Comparison of ENCODE assay signal across 31 cellular contexts in genomic region chr1:35497571-35497970, GRCh38.
"Had no signal": no experiment of that assay in that cellular context is flagged by ENCODE, and none has a peak within 500 bp of the region (broad histone marks: within the 10 kb centered on the region; RNA-seq: fewer than 3 reads in every experiment).

No MANE protein-coding gene starts in this region.

- H3K27me3 Mint-ChIP-seq: activated naive CD8-positive, alpha-beta T cell treated with anti-CD3 and anti-CD28 coated beads for 36 hours had no signal

- H3K27ac Mint-ChIP-seq: activated naive CD4-positive, alpha-beta T cell treated with anti-CD3 and anti-CD28 coated beads for 36 hours; activated naive CD8-positive, alpha-beta T cell treated with anti-CD3 and anti-CD28 coated beads for 36 hours; nephron had no signal

- H3K4me3 Mint-ChIP-seq: activated naive CD4-positive, alpha-beta T cell treated with anti-CD3 and anti-CD28 coated beads for 36 hours; activated naive CD8-positive, alpha-beta T cell treated with anti-CD3 and anti-CD28 coated beads for 36 hours; nephron; T-helper 1 cell treated with Interleukin-12 subunit alpha and Interleukin-12 subunit beta and Interleukin-4 antibody, amounts not matched to agents 30 μg/mL and 1 μg/mL, for 36 hours had no signal

- DNase-seq: activated CD4-positive, alpha-beta T cell treated with anti-CD3 and anti-CD28 coated beads for 48 hours; activated CD4-positive, alpha-beta T cell treated with anti-CD3 and anti-CD28 coated beads, Interleukin-2, amount 50 U/mL, for 48 hours; activated CD8-positive, alpha-beta memory T cell treated with anti-CD3 and anti-CD28 coated beads for 24 hours; activated effector memory CD4-positive, alpha-beta T cell treated with anti-CD3 and anti-CD28 coated beads, Interleukin-2, amount 50 U/mL, for 16 hours; activated naive CD4-positive, alpha-beta T cell treated with anti-CD3 and anti-CD28 coated beads for 36 hours; activated naive CD8-positive, alpha-beta T cell treated with anti-CD3 and anti-CD28 coated beads for 36 hours; adrenal gland; aorta; body of pancreas; dorsolateral prefrontal cortex; effector memory CD4-positive, alpha-beta T cell; erythroblast; heart left ventricle; kidney glomerular epithelial cell; left ventricle myocardium inferior; posterior cingulate gyrus; right cardiac atrium; stimulated activated CD4-positive, alpha-beta T cell treated with anti-CD3 and anti-CD28 coated beads, Interleukin-12 subunit alpha, Interleukin-12 subunit beta, amount 100 ng/mL, for 4 hours; stimulated activated CD4-positive, alpha-beta T cell treated with anti-CD3 and anti-CD28 coated beads, Interleukin-4, amount 100 ng/mL, for 1 hour; stimulated activated naive CD8-positive, alpha-beta T cell treated with anti-CD3 and anti-CD28 coated beads, Interleukin-15, Interleukin-2, amounts not matched to agents 100 U/mL and 50 U/mL, for 24 hours; T1000; testis; trophoblast cell; WERI-Rb-1 had no signal

- H3K4me1 ChIP-seq: testis had no signal

- H3K4me1 Mint-ChIP-seq: nephron had no signal

- H3K4me3 ChIP-seq: adrenal gland, body of pancreas, cardiac muscle cell, coronary artery, dorsolateral prefrontal cortex, heart left ventricle, left ventricle myocardium inferior, lung, testis had no signal

- FAIRE-seq: urothelium cell line had no signal

- H3K27me3 ChIP-seq: adrenal gland, body of pancreas, cardiac muscle cell, dorsolateral prefrontal cortex, heart left ventricle, testis had no signal

- H3K9me3 ChIP-seq: adrenal gland, body of pancreas, testis had no signal

- H3K36me3 ChIP-seq: adrenal gland, cardiac muscle cell, WERI-Rb-1 had no signal

- H3K27ac ChIP-seq: adrenal gland, body of pancreas, cardiac muscle cell, coronary artery, heart left ventricle, left ventricle myocardium inferior, testis, WERI-Rb-1 had no signal

- H3K9me3 Mint-ChIP-seq: activated naive CD8-positive, alpha-beta T cell treated with anti-CD3 and anti-CD28 coated beads for 36 hours had no signal

- ATAC-seq: activated CD4-positive, CD25-positive, alpha-beta regulatory T cell treated with anti-CD3 and anti-CD28 coated beads, Interleukin-2, amount 50 U/mL, for 24 hours; body of pancreas; heart left ventricle; right cardiac atrium; stimulated activated naive CD8-positive, alpha-beta T cell treated with anti-CD3 and anti-CD28 coated beads, Interleukin-15, Interleukin-2, amounts not matched to agents 100 U/mL and 50 U/mL, for 24 hours had no signal
